ENCODE assay signal across 22 cellular contexts in genomic region chr5:167072225-167072624, GRCh38.
"Had no signal": no experiment of that assay in that cellular context is flagged by ENCODE, and none has a peak within 500 bp of the region (broad histone marks: within the 10 kb centered on the region; RNA-seq: fewer than 3 reads in every experiment).

No MANE protein-coding gene starts in this region.

- H3K4me1 ChIP-seq: thyroid gland had no signal

- H3K27ac Mint-ChIP-seq: activated CD4-positive, alpha-beta T cell treated with anti-CD3 and anti-CD28 coated beads, Interleukin-2, amount 10 ng/mL, durations not matched to agents 24 days and 14 days; activated CD8-positive, alpha-beta T cell treated with anti-CD3 and anti-CD28 coated beads, Interleukin-2, amount 10 ng/mL, durations not matched to agents 7 days and 5 days; activated naive CD8-positive, alpha-beta T cell treated with anti-CD3 and anti-CD28 coated beads, Interleukin-2, amount 10 ng/mL, durations not matched to agents 7 days and 5 days; activated T-cell treated with anti-CD3 and anti-CD28 coated beads, Interleukin-2, amount 50 U/mL, for 24 hours; activated T-helper 2 cell treated with anti-CD3 and anti-CD28 coated beads, Interferon-gamma antibody, Interleukin-2, Interleukin-4, amounts not matched to agents 10 μg/mL and 5 μg/mL and 100 μg/mL, durations not matched to agents 14 hours and 24 hours and 36 hours; T-cell had no signal

- H3K4me3 ChIP-seq: hepatocyte, lung, thyroid gland had no signal

- H3K36me3 ChIP-seq: thyroid gland had no signal

- H3K27me3 ChIP-seq: hepatocyte, thyroid gland had no signal

- DNase-seq: activated CD4-positive, alpha-beta T cell treated with anti-CD3 and anti-CD28 coated beads, Interleukin-2, amount 10 ng/mL, durations not matched to agents 24 days and 14 days; activated CD4-positive, CD25-positive, alpha-beta regulatory T cell; activated CD8-positive, alpha-beta T cell treated with anti-CD3 and anti-CD28 coated beads, Interleukin-2, amount 10 ng/mL, durations not matched to agents 7 days and 5 days; activated naive CD4-positive, alpha-beta T cell treated with Interleukin-2 at 50 U/mL for 16 hours; activated naive CD8-positive, alpha-beta T cell treated with anti-CD3 and anti-CD28 coated beads, Interleukin-2, amount 10 ng/mL, durations not matched to agents 7 days and 5 days; activated T-cell treated with anti-CD3 and anti-CD28 coated beads, Interleukin-2, amount 50 U/mL, for 24 hours; anterior cingulate cortex; cerebellar nuclear complex; cortex of kidney; left cardiac atrium; midbrain; stimulated activated CD4-positive, alpha-beta T cell treated with anti-CD3 and anti-CD28 coated beads, Interleukin-12 subunit alpha, Interleukin-12 subunit beta, amount 100 ng/mL, for 4 hours; stimulated activated CD4-positive, alpha-beta T cell treated with anti-CD3 and anti-CD28 coated beads, Interleukin-1b, Interleukin-23, amount 100 ng/mL, for 48 hours; stimulated activated CD8-positive, alpha-beta memory T cell treated with anti-CD3 and anti-CD28 coated beads, Interleukin-4, amount 100 ng/mL, for 48 hours; stimulated activated naive CD4-positive, alpha-beta T cell; T-cell; thyroid gland had no signal

- H3K4me1 Mint-ChIP-seq: activated CD4-positive, alpha-beta T cell treated with anti-CD3 and anti-CD28 coated beads, Interleukin-2, amount 10 ng/mL, durations not matched to agents 24 days and 14 days; activated naive CD8-positive, alpha-beta T cell treated with anti-CD3 and anti-CD28 coated beads, Interleukin-2, amount 10 ng/mL, durations not matched to agents 7 days and 5 days; T-cell had no signal

- H3K27me3 Mint-ChIP-seq: activated CD4-positive, alpha-beta T cell treated with anti-CD3 and anti-CD28 coated beads, Interleukin-2, amount 10 ng/mL, durations not matched to agents 24 days and 14 days; activated naive CD8-positive, alpha-beta T cell treated with anti-CD3 and anti-CD28 coated beads, Interleukin-2, amount 10 ng/mL, durations not matched to agents 7 days and 5 days; activated T-cell treated with anti-CD3 and anti-CD28 coated beads, Interleukin-2, amount 50 U/mL, for 24 hours; T-cell had no signal

- H3K36me3 Mint-ChIP-seq: activated naive CD8-positive, alpha-beta T cell treated with anti-CD3 and anti-CD28 coated beads, Interleukin-2, amount 10 ng/mL, durations not matched to agents 7 days and 5 days; T-cell had no signal

- H3K9me3 ChIP-seq: thyroid gland had no signal

- H3K27ac ChIP-seq: hepatocyte, thyroid gland had no signal

- ATAC-seq: activated CD8-positive, alpha-beta T cell treated with anti-CD3 and anti-CD28 coated beads, Interleukin-2, amount 10 ng/mL, durations not matched to agents 7 days and 5 days; esophagus mucosa; T-cell had no signal

- H3K4me3 Mint-ChIP-seq: activated CD4-positive, alpha-beta T cell treated with anti-CD3 and anti-CD28 coated beads, Interleukin-2, amount 10 ng/mL, durations not matched to agents 24 days and 14 days; activated CD8-positive, alpha-beta T cell treated with anti-CD3 and anti-CD28 coated beads, Interleukin-2, amount 10 ng/mL, durations not matched to agents 7 days and 5 days; activated naive CD8-positive, alpha-beta T cell treated with anti-CD3 and anti-CD28 coated beads, Interleukin-2, amount 10 ng/mL, durations not matched to agents 7 days and 5 days; activated T-cell treated with anti-CD3 and anti-CD28 coated beads, Interleukin-2, amount 50 U/mL, for 24 hours; nephron; T-cell had no signal

- H3K9me3 Mint-ChIP-seq: activated naive CD8-positive, alpha-beta T cell treated with anti-CD3 and anti-CD28 coated beads, Interleukin-2, amount 10 ng/mL, durations not matched to agents 7 days and 5 days; nephron had no signal
